1 cellular context compared by ENCODE assay signal in genomic region chr19:14118165-14119051, GRCh38.
TF ChIP-seq lines count a peak whose summit lies in the region.

No MANE protein-coding gene starts in this region.

TF ChIP-seq in H1, 55 proteins besides CTCF, POLR2A, EP300 and RAD21:
- TF ChIP-seq PHF8 (conservative IDR thresholded peaks at IDR 0.05; ENCODE audit: low read depth, low read length), result peak; percentile 47
- no peak for TF ChIP-seq NRF1 (IDR thresholded peaks at IDR 0.05; ENCODE audit: low read depth, low read length)
- TF ChIP-seq GABPA (IDR thresholded peaks at IDR 0.05; ENCODE audit: borderline replicate concordance, insufficient read depth, low read length), result 0 out of 2 replicates have a peak, but pooled peaks have one; percentile 11
- TF ChIP-seq CEBPB (IDR thresholded peaks at IDR 0.05; ENCODE audit: low read depth, low read length), result peak; percentile 50; the same call in 1 of the 2 replicates
- no peak for TF ChIP-seq CTBP2 (IDR thresholded peaks at IDR 0.05; ENCODE audit: borderline replicate concordance, insufficient read depth, insufficient read length, low read length)
- TF ChIP-seq SUZ12 (IDR thresholded peaks at IDR 0.05; ENCODE audit: low read length), result no peak
- peak; percentile 33 for TF ChIP-seq KDM4A (IDR thresholded peaks at IDR 0.05; ENCODE audit: low read depth, low read length, severe bottlenecking)
TF ChIP-seq in H1: peak in this region for 4.
